1 cellular context compared by ENCODE assay signal in genomic region chr7:139230774-139231512, GRCh38.
TF ChIP-seq lines count a peak whose summit lies in the region.

Gene UBN2, plus strand, starts transcription at chr7:139231237. Its CDS starts 248 bp downstream, at chr7:139231485.

TF ChIP-seq in HepG2, 621 proteins besides CTCF, POLR2A, EP300 and RAD21 (continued from another document and continues in another):
- no peak for TF ChIP-seq KIAA2018 (CRISPR knock-in tag; IDR thresholded peaks at IDR 0.05; ENCODE audit: borderline replicate concordance)
- TF ChIP-seq SRY (CRISPR knock-in tag; IDR thresholded peaks at IDR 0.05), result peak; percentile 77
- TF ChIP-seq BRF2 (CRISPR knock-in tag; IDR thresholded peaks at IDR 0.05), result no peak
- TF ChIP-seq PAWR (CRISPR knock-in tag; IDR thresholded peaks at IDR 0.05; ENCODE audit: borderline replicate concordance), result no peak
- TF ChIP-seq MED8 (CRISPR knock-in tag; IDR thresholded peaks at IDR 0.05; ENCODE audit: insufficient replicate concordance), result peak; percentile 76
- no peak; the same call in 1 of the 2 replicates for TF ChIP-seq ZNF776 (CRISPR knock-in tag; IDR thresholded peaks at IDR 0.05)
- TF ChIP-seq ZNF883 (CRISPR knock-in tag; IDR thresholded peaks at IDR 0.05; ENCODE audit: not compliant biosample characterization), result peak; percentile 34
- TF ChIP-seq ZNF136 (CRISPR knock-in tag; IDR thresholded peaks at IDR 0.05; ENCODE audit: low read depth), result no peak
- TF ChIP-seq ZNF18 (CRISPR knock-in tag; IDR thresholded peaks at IDR 0.05; ENCODE audit: insufficient replicate concordance), result no peak
- TF ChIP-seq ZNF800 (CRISPR knock-in tag; IDR thresholded peaks at IDR 0.05), result no peak; the same call in 1 of the 2 replicates
- TF ChIP-seq SNRNP70 (IDR thresholded peaks at IDR 0.05; ENCODE audit: low read depth, low read length), result no peak
- peak; percentile 78; the same call in 1 of the 2 replicates for TF ChIP-seq BORCS8-MEF2B (CRISPR knock-in tag; IDR thresholded peaks at IDR 0.05)
- TF ChIP-seq NR1H2 (CRISPR knock-in tag; IDR thresholded peaks at IDR 0.05; ENCODE audit: borderline replicate concordance, low read depth), result no peak
- peak; percentile 46; the same call in 1 of the 2 replicates for TF ChIP-seq XBP1 (CRISPR knock-in tag; IDR thresholded peaks at IDR 0.05)
- TF ChIP-seq ZNF780A (CRISPR knock-in tag; IDR thresholded peaks at IDR 0.05), result no peak
- TF ChIP-seq KDM4B (CRISPR knock-in tag; IDR thresholded peaks at IDR 0.05), result no peak; the same call in 1 of the 2 replicates
- no peak for TF ChIP-seq TEAD2 (CRISPR knock-in tag; IDR thresholded peaks at IDR 0.05)
- no peak for TF ChIP-seq ZFP37 (CRISPR knock-in tag; IDR thresholded peaks at IDR 0.05; ENCODE audit: borderline replicate concordance)
- peak; percentile 74; the same call in 1 of the 2 replicates for TF ChIP-seq ZNF710 (CRISPR knock-in tag; IDR thresholded peaks at IDR 0.05; ENCODE audit: borderline replicate concordance)
- no peak; the same call in 1 of the 2 replicates for TF ChIP-seq ZNF546 (CRISPR knock-in tag; conservative IDR thresholded peaks at IDR 0.05)
- TF ChIP-seq ZNF331 (CRISPR knock-in tag; IDR thresholded peaks at IDR 0.05), result peak; percentile 52; the same call in 1 of the 2 replicates
- no peak for TF ChIP-seq ARID3A (IDR thresholded peaks at IDR 0.05; ENCODE audit: low read depth, low read length)
- TF ChIP-seq STAG1 (CRISPR knock-in tag; IDR thresholded peaks at IDR 0.05), result peak; percentile 13; the same call in 1 of the 2 replicates
- TF ChIP-seq FOXA3 (CRISPR knock-in tag; IDR thresholded peaks at IDR 0.05), result peak; percentile 44; the same call in 1 of the 2 replicates
- TF ChIP-seq ZBTB3 (CRISPR knock-in tag; IDR thresholded peaks at IDR 0.05; ENCODE audit: borderline replicate concordance, low read depth), result no peak
- TF ChIP-seq ZBTB40 (IDR thresholded peaks at IDR 0.05), result no peak
- TF ChIP-seq ZBTB40 (CRISPR knock-in tag; IDR thresholded peaks at IDR 0.05), result peak; percentile 29; the same call in 1 of the 2 replicates
- TF ChIP-seq ONECUT2 (CRISPR knock-in tag; IDR thresholded peaks at IDR 0.05), result no peak
